15 cellular contexts compared by ENCODE assay signal in genomic region chr5:181134259-181134658, GRCh38. TPM values are rescaled to one million over a fixed set of nuclear protein-coding genes. Genes with fewer than 3 reads are reported as not detected.
DNase-seq lines count a peak whose midpoint lies in the region; ATAC-seq, FAIRE-seq and TF ChIP-seq lines count a peak whose summit lies in the region.
"Had no signal": no experiment of that assay in that cellular context is flagged by ENCODE, and none has a peak within 500 bp of the region (broad histone marks: within the 10 kb centered on the region; RNA-seq: fewer than 3 reads in every experiment).

No MANE protein-coding gene starts in this region.

- H2AFZ ChIP-seq in MM.1S (ENCODE audit: low read length) (no peak overlapping the region), GM12878 (ENCODE audit: control insufficient read depth, low read depth, low read length) (no peak overlapping the region), mesenchymal stem cell (ENCODE audit: low read depth, low read length) (no peak overlapping the region)

- intact Hi-C loops in MCF 10A (cut with micrococcal nuclease): no loop called here
- intact Hi-C loops in breast epithelium (cut with DNase I; ENCODE audit: low total_unique reads): no loop called here
- intact Hi-C loops in GM12878 (cut with micrococcal nuclease; ENCODE audit: unreplicated experiment): no loop called here

- H2AK5ac ChIP-seq in mesenchymal stem cell (ENCODE audit: low read length, severe bottlenecking): no peak overlapping the region

- H4K20me1 ChIP-seq in MM.1S (ENCODE audit: insufficient read depth, low read length) (no peaks in the 10 kb centered on the region), GM12878 (ENCODE audit: control insufficient read depth, insufficient read depth) (no peaks in the 10 kb centered on the region)
- H4K20me1 ChIP-seq: BLaER1 treated with 17β-estradiol and CSF1 and Interleukin-3, amounts not matched to agents 10 nM and 100 nM had no signal

- H3K4me2 ChIP-seq in MM.1S (ENCODE audit: low read depth, low read length) (peak overlapping the region; percentile 34), GM12878 (ENCODE audit: control insufficient read depth, insufficient read depth) (no peak overlapping the region), mesenchymal stem cell (ENCODE audit: low read length, poor library complexity, severe bottlenecking) (no peak overlapping the region)

- TF ChIP-seq EP300 in GM12878 (IDR thresholded peaks at IDR 0.05; ENCODE audit: borderline replicate concordance in 1 of 2, control insufficient read depth in 1 of 2, low read depth in 2 of 2, low read length in 2 of 2): no peak

- H4K8ac ChIP-seq in mesenchymal stem cell (ENCODE audit: low read length): no peak overlapping the region

- H3K4me3 ChIP-seq in breast epithelium: no peak overlapping the region
- H3K4me3 ChIP-seq in MM.1S (ENCODE audit: low read length): no peak overlapping the region
- no peak overlapping the region for H3K4me3 ChIP-seq in GM12878
- peak overlapping the region in 1 of 2 experiments; percentile 16 for H3K4me3 ChIP-seq in mesenchymal stem cell (ENCODE audit: insufficient read depth in 1 of 2, low read depth in 1 of 2, low read length in 2 of 2)
- H3K4me3 ChIP-seq: BLaER1 treated with 17β-estradiol and CSF1 and Interleukin-3, amounts not matched to agents 10 nM and 100 nM had no signal

- peak overlapping the region; percentile 43 for H3K27ac Mint-ChIP-seq in MCF 10A (ENCODE audit: low read depth, unreplicated experiment)
- H3K27ac Mint-ChIP-seq: CD4-positive, CD25-positive, alpha-beta regulatory T cell; H9 had no signal

- H3K79me2 ChIP-seq in MM.1S (ENCODE audit: low read length) (no peaks in the 10 kb centered on the region), GM12878 (ENCODE audit: control insufficient read depth, insufficient read depth, low read length) (no peaks in the 10 kb centered on the region)

- H3K9me3 Mint-ChIP-seq in MCF 10A (ENCODE audit: unreplicated experiment): peaks cover 8% of the 10 kb centered on the region

- H3K23ac ChIP-seq in mesenchymal stem cell (ENCODE audit: low read length in 2 of 2): no peak overlapping the region

- H3K27me3 Mint-ChIP-seq in MCF 10A (ENCODE audit: insufficient read depth, unreplicated experiment): peaks cover 23% of the 10 kb centered on the region

- TF ChIP-seq CTCF in MCF 10A (IDR thresholded peaks at IDR 0.05; ENCODE audit: unreplicated experiment) (no peak), breast epithelium (IDR thresholded peaks at IDR 0.05) (no peak), MM.1S (IDR thresholded peaks at IDR 0.05; ENCODE audit: low read length) (no peak), GM12878 (IDR thresholded peaks at IDR 0.05 in 2 of 3, conservative IDR thresholded peaks at IDR 0.05 in 1 of 3; ENCODE audit: control insufficient read depth in 2 of 3, extremely low read depth in 1 of 3, insufficient read depth in 1 of 3, low read depth in 3 of 3, low read length in 3 of 3) (no peak)

- H3K9ac ChIP-seq in MM.1S (ENCODE audit: low read length) (no peak overlapping the region), GM12878 (ENCODE audit: control insufficient read depth, insufficient read depth, low read length) (no peak overlapping the region), mesenchymal stem cell (ENCODE audit: low read length) (peak overlapping the region; percentile 51)
- H3K9ac ChIP-seq: BLaER1 treated with 17β-estradiol and CSF1 and Interleukin-3, amounts not matched to agents 10 nM and 100 nM had no signal

- H3K9me3 ChIP-seq in breast epithelium (peaks cover 0 to 10% of the 10 kb centered on the region in 2 donors), MM.1S (replicated peaks; ENCODE audit: insufficient read depth, low read length) (no peaks in the 10 kb centered on the region), GM12878 (replicated peaks; ENCODE audit: control insufficient read depth, insufficient read depth, low read length) (peaks cover 1% of the 10 kb centered on the region; the same call in 1 of the 3 replicates), mesenchymal stem cell (ENCODE audit: control insufficient read depth, low read length) (no peaks in the 10 kb centered on the region)

- H3K4me1 ChIP-seq in breast epithelium (no peaks in the 10 kb centered on the region), MM.1S (ENCODE audit: low read length) (0 out of 2 replicates have a peak, but pooled peaks cover 4% of the 10 kb centered on the region), GM12878 (ENCODE audit: control insufficient read depth, insufficient read depth, low read length) (no peaks in the 10 kb centered on the region), mesenchymal stem cell (ENCODE audit: control insufficient read depth, insufficient read depth, low read depth, low read length) (peaks cover 11% of the 10 kb centered on the region)

- peaks cover 7% of the 10 kb centered on the region for H3K36me3 Mint-ChIP-seq in MCF 10A (ENCODE audit: insufficient read depth, unreplicated experiment)

- no peak for TF ChIP-seq RAD21 in GM12878 (IDR thresholded peaks at IDR 0.05; ENCODE audit: insufficient read depth, low read depth, low read length)

- H3K4me1 Mint-ChIP-seq in MCF 10A (ENCODE audit: insufficient read depth, unreplicated experiment): peaks cover 21% of the 10 kb centered on the region

- no peak overlapping the region for H3K18ac ChIP-seq in mesenchymal stem cell (ENCODE audit: low read depth in 1 of 2, low read length in 2 of 2)

- TF ChIP-seq POLR2A in breast epithelium (IDR thresholded peaks at IDR 0.05): no peak
- no peak for TF ChIP-seq POLR2A in GM12878 (IDR thresholded peaks at IDR 0.05; ENCODE audit: low read depth, low read length)

- DNase-seq in MCF 10A (ENCODE audit: unreplicated experiment) (peak; percentile 14), breast epithelium (ENCODE audit: low spot score in 2 of 2) (no peak), MM.1S (peak; percentile 10), GM12878 (ENCODE audit: low read depth, low spot score) (no peak), mesenchymal stem cell (no peak)
- DNase-seq in activated CD4-positive, CD25-positive, alpha-beta regulatory T cell (lab: John Stamatoyannopoulos, UW): no peak
- no peak for DNase-seq in central memory CD4-positive, alpha-beta T cell
- DNase-seq in stimulated activated CD8-positive, alpha-beta memory T cell treated with anti-CD3 and anti-CD28 coated beads, Interleukin-4, amount 100 ng/mL, for 48 hours: no peak
- DNase-seq: CD4-positive, CD25-positive, alpha-beta regulatory T cell; H9 had no signal

- RAD21 ChIA-PET in GM12878 (lab: Charles Lee; ENCODE audit: unreplicated experiment): interaction anchor here (0.9 to 1.8 kb wide), 3 partner anchors 16 to 35 kb away, joined by 3 to 6 read pairs (median 4); no protein-coding TSS in a partner anchor

- no peak overlapping the region for H3K4me3 Mint-ChIP-seq in MCF 10A (ENCODE audit: unreplicated experiment)
- H3K4me3 Mint-ChIP-seq: CD4-positive, CD25-positive, alpha-beta regulatory T cell; H9 had no signal

- H3K79me1 ChIP-seq in mesenchymal stem cell (replicated peaks; ENCODE audit: low read length, poor library complexity, severe bottlenecking): no peaks in the 10 kb centered on the region

- BruUV-seq in MCF 10A (replicated peaks; lab: Mats Ljungman, UMichigan) (no TSS peak), GM12878 (replicated peaks; lab: Mats Ljungman, UMichigan) (no TSS peak)

- SMC1A ChIA-PET in GM12878 (lab: Charles Lee; ENCODE audit: uncharacterized antibody, unreplicated experiment): interaction anchor here (0.7 to 1.4 kb wide), 6 partner anchors 8 to 265 kb away, joined by 3 to 5 read pairs (median 4); no protein-coding TSS in a partner anchor

- ATAC-seq in GM12878: peak; percentile 44; the same call in 1 of the 3 replicates

- H2BK5ac ChIP-seq in mesenchymal stem cell (ENCODE audit: low read depth, low read length, poor library complexity, severe bottlenecking): no peak overlapping the region

- WGBS in GM12878 (ENCODE audit: insufficient coverage, insufficient replicate concordance, low lambda C conversion rate, missing lambda C conversion rate): 66% methylated on average over 6 of the region's 6 CpGs
- 87% methylated on average over 5 of the region's 6 CpGs for WGBS in mesenchymal stem cell

- no peak overlapping the region for H2BK12ac ChIP-seq in mesenchymal stem cell (ENCODE audit: low read length in 2 of 2)

- CTCF ChIA-PET in MCF 10A (lab: Yijun Ruan, JAX): interaction anchor here (1.0 to 1.2 kb wide), 4 partner anchors 12 to 265 kb away, joined by 3 read pairs; no protein-coding TSS in a partner anchor
- CTCF ChIA-PET in GM12878 (lab: Yijun Ruan, JAX): interaction anchor here (0.7 to 1.4 kb wide), 4 partner anchors 23 to 79 kb away, joined by 3 to 5 read pairs (median 3); no protein-coding TSS in a partner anchor

- in situ Hi-C loops in GM12878 (cut with MboI): no loop called here

- H4K91ac ChIP-seq in mesenchymal stem cell (ENCODE audit: low read length): no peak overlapping the region

- no peak overlapping the region for H3K14ac ChIP-seq in mesenchymal stem cell (ENCODE audit: low read length in 2 of 2)

- no peaks in the 10 kb centered on the region for H3K9me2 ChIP-seq in MM.1S (replicated peaks; ENCODE audit: insufficient read depth, low read length)

- H3K4ac ChIP-seq in mesenchymal stem cell (ENCODE audit: low read depth in 1 of 2, low read length in 2 of 2): no peak overlapping the region

- FAIRE-seq in GM12878 (lab: Jason Lieb, UNC): no peak
- FAIRE-seq: GM12891, GM19239 had no signal

- H3F3A ChIP-seq in MM.1S (ENCODE audit: insufficient read depth, low read length): no peaks in the 10 kb centered on the region

- POLR2A ChIA-PET in MCF 10A (lab: Yijun Ruan, JAX) (interaction anchor here (0.5 to 1.2 kb wide), 9 partner anchors 12 to 895 kb away, joined by 3 to 5 read pairs (median 3); no protein-coding TSS in a partner anchor), GM12878 (lab: Charles Lee) (interaction anchor here (0.6 to 1.3 kb wide), 5 partner anchors 8 to 123 kb away, joined by 3 to 8 read pairs (median 4); no protein-coding TSS in a partner anchor)

- H3K27me3 ChIP-seq in breast epithelium (peaks cover 0 to 15% of the 10 kb centered on the region in 2 donors), MM.1S (replicated peaks; ENCODE audit: insufficient read depth, low read length) (0 out of 2 replicates have a peak, but pooled peaks cover 5% of the 10 kb centered on the region), GM12878 (replicated peaks in 1 of 2; ENCODE audit: control insufficient read depth in 2 of 2, insufficient read depth in 2 of 2, low read length in 1 of 2) (no peaks in the 10 kb centered on the region; a peak in 1 of 4 replicates), mesenchymal stem cell (ENCODE audit: control insufficient read depth in 1 of 2, insufficient read depth in 1 of 2, low read length in 2 of 2) (peaks cover 13% of the 10 kb centered on the region in 2 experiments)

- H3K27ac ChIP-seq in breast epithelium: no peak overlapping the region
- H3K27ac ChIP-seq in MM.1S (ENCODE audit: low read length): no peak overlapping the region
- H3K27ac ChIP-seq in GM12878 (ENCODE audit: control insufficient read depth, insufficient read depth): no peak overlapping the region
- no peak overlapping the region for H3K27ac ChIP-seq in mesenchymal stem cell (ENCODE audit: low read length, poor library complexity, severe bottlenecking)
- H3K27ac ChIP-seq: BLaER1 treated with 17β-estradiol and CSF1 and Interleukin-3, amounts not matched to agents 10 nM and 100 nM had no signal

- H3K36me3 ChIP-seq in breast epithelium: no peaks in the 10 kb centered on the region
- no peaks in the 10 kb centered on the region for H3K36me3 ChIP-seq in MM.1S (replicated peaks; ENCODE audit: insufficient read depth, low read length)
- H3K36me3 ChIP-seq in GM12878 (ENCODE audit: control insufficient read depth in 2 of 2, insufficient read depth in 2 of 2, low read length in 1 of 2): no peaks in the 10 kb centered on the region
- no peaks in the 10 kb centered on the region for H3K36me3 ChIP-seq in mesenchymal stem cell (ENCODE audit: control insufficient read depth in 1 of 2, insufficient read depth in 2 of 2, low read depth in 1 of 2, low read length in 2 of 2)
- H3K36me3 ChIP-seq: BLaER1 treated with 17β-estradiol and CSF1 and Interleukin-3, amounts not matched to agents 10 nM and 100 nM had no signal

- no peak overlapping the region for H2BK15ac ChIP-seq in mesenchymal stem cell (ENCODE audit: low read depth, poor library complexity, severe bottlenecking)

- no peak overlapping the region for H2BK120ac ChIP-seq in mesenchymal stem cell (ENCODE audit: low read depth, low read length)

RNA-seq across cellular contexts. Expression of gene OR2V1, which starts 3.3 kb away (rescaled TPM):
- not detected in 2 replicates for total RNA-seq in MCF 10A (2022)
- not detected for total RNA-seq in breast epithelium
- 1.1 and 2.0 TPM in 2 replicates for total RNA-seq in GM12878 (2013; cell fraction: nucleolus; rRNA removed)
- total RNA-seq in GM12878 (2014; rRNA removed): 0.05 TPM in 1 of 2 replicates, not detected in the other
- not detected in 2 replicates for total RNA-seq in GM12878 (2014; rRNA removed; fragmentation: Illumina TruSeq; extraction: Trizol)
- total RNA-seq in GM12878 (2021): not detected in 2 replicates
- polyA plus RNA-seq in GM12878 (2011; ENCODE audit: low read depth): 0.18 TPM
- polyA plus RNA-seq in GM12878 (2011; rRNA removed): 3.2 and 4.4 TPM in 2 replicates
- polyA plus RNA-seq in GM12878 (2011; cell fraction: cytosol; rRNA removed): 3.7 and 4.0 TPM in 2 replicates
- 1.9 and 4.3 TPM in 2 replicates for polyA plus RNA-seq in GM12878 (2011; cell fraction: nucleus; rRNA removed)
- 0.18 and 0.20 TPM in 2 replicates for polyA plus RNA-seq in GM12878 (2012)
- polyA plus RNA-seq in GM12878 (2014; fragmentation: Illumina TruSeq; extraction: Trizol): not detected in 2 replicates
- polyA plus RNA-seq in GM12878 (2014; fragmentation: Nextera tagmentation; extraction: Ambion mirVana): not detected
- polyA plus RNA-seq in GM12878 (2014; rRNA removed): not detected in 2 replicates
- polyA plus RNA-seq in GM12878 (2016; fragmentation: Nextera tagmentation; extraction: Ambion mirVana): under 1 TPM in 1 of 2 experiments, not detected in 1; 0.20 TPM
- polyA minus RNA-seq in GM12878 (2011; rRNA and poly(A)+ RNA removed): 3.6 and 4.9 TPM in 2 replicates
- 0.53 and 1.8 TPM in 2 replicates for polyA minus RNA-seq in GM12878 (2011; cell fraction: cytosol; rRNA and poly(A)+ RNA removed)
- polyA minus RNA-seq in GM12878 (2011; cell fraction: nucleus; rRNA and poly(A)+ RNA removed): 0.85 and 0.86 TPM in 2 replicates
- polyA plus RNA-seq in mesenchymal stem cell (2013, experiment 1 of 2): not detected
- polyA plus RNA-seq in mesenchymal stem cell (2013, experiment 2 of 2): not detected
- total RNA-seq: CD4-positive, CD25-positive, alpha-beta regulatory T cell; Daoy; H9; IMR-90 had no signal
- polyA plus RNA-seq: CD4-positive, CD25-positive, alpha-beta regulatory T cell; IMR-90 had no signal

RNA-seq across cellular contexts. Expression of gene OR2V2, which starts 13.1 kb away (rescaled TPM):
- not detected in 2 replicates for total RNA-seq in MCF 10A (2022)
- not detected for total RNA-seq in breast epithelium
- 0.20 and 0.56 TPM in 2 replicates for total RNA-seq in GM12878 (2013; cell fraction: nucleolus; rRNA removed)
- not detected in 2 replicates for total RNA-seq in GM12878 (2014; rRNA removed)
- total RNA-seq in GM12878 (2014; rRNA removed; fragmentation: Illumina TruSeq; extraction: Trizol): not detected in 2 replicates
- total RNA-seq in GM12878 (2021): not detected in 2 replicates
- not detected for polyA plus RNA-seq in GM12878 (2011; ENCODE audit: low read depth)
- 0.14 and 0.26 TPM in 2 replicates for polyA plus RNA-seq in GM12878 (2011; rRNA removed)
- polyA plus RNA-seq in GM12878 (2011; cell fraction: cytosol; rRNA removed): 0.09 and 0.13 TPM in 2 replicates
- 0.22 and 0.25 TPM in 2 replicates for polyA plus RNA-seq in GM12878 (2011; cell fraction: nucleus; rRNA removed)
- not detected in 2 replicates for polyA plus RNA-seq in GM12878 (2012)
- polyA plus RNA-seq in GM12878 (2014; fragmentation: Illumina TruSeq; extraction: Trizol): 0.11 TPM in 1 of 2 replicates, not detected in the other
- not detected for polyA plus RNA-seq in GM12878 (2014; fragmentation: Nextera tagmentation; extraction: Ambion mirVana)
- not detected in 2 replicates for polyA plus RNA-seq in GM12878 (2014; rRNA removed)
- polyA plus RNA-seq in GM12878 (2016; fragmentation: Nextera tagmentation; extraction: Ambion mirVana): not detected
- 0.05 and 0.88 TPM in 2 replicates for polyA minus RNA-seq in GM12878 (2011; rRNA and poly(A)+ RNA removed)
- not detected in 2 replicates for polyA minus RNA-seq in GM12878 (2011; cell fraction: cytosol; rRNA and poly(A)+ RNA removed)
- 0.24 and 0.29 TPM in 2 replicates for polyA minus RNA-seq in GM12878 (2011; cell fraction: nucleus; rRNA and poly(A)+ RNA removed)
- not detected for polyA plus RNA-seq in mesenchymal stem cell (2013, experiment 1 of 2)
- not detected for polyA plus RNA-seq in mesenchymal stem cell (2013, experiment 2 of 2)
- total RNA-seq: CD4-positive, CD25-positive, alpha-beta regulatory T cell; Daoy; H9; IMR-90 had no signal
- polyA plus RNA-seq: CD4-positive, CD25-positive, alpha-beta regulatory T cell; IMR-90 had no signal

Comparison
In these comparisons a context has a peak if more than half of its experiments do, and no peak if none do; other contexts are left out.
1. DNase-seq: peak in MCF 10A (single experiment) and MM.1S (single experiment); none in breast epithelium (0 of 2), GM12878 (single experiment), mesenchymal stem cell (single experiment), activated CD4-positive, CD25-positive, alpha-beta regulatory T cell (0 of 4), central memory CD4-positive, alpha-beta T cell (single experiment) and stimulated activated CD8-positive, alpha-beta memory T cell treated with anti-CD3 and anti-CD28 coated beads, Interleukin-4, amount 100 ng/mL, for 48 hours (single experiment).